Comparison of ENCODE assay signal across 12 cellular contexts in the genomic region with DNA sequence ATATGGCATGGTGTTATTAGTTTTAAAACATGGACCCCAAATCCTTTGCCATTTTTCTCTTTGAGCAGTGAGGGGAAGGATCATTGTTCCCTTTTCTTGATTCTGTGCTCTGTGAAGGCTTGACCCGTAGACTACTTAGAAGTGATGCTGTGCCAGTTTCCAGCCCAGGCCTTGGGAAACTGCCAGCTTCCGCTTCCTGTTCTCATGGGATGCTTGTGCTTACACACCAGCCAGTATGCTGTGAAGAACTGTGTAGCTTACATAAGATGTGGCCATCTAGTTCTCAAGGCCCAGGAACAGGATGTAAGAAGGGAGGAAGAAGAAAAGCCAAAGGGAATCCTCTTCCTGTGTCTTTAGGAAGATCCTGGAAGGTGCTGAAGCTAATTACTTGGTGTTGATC.
DNase-seq lines count a peak whose midpoint lies in the region; ATAC-seq, FAIRE-seq and TF ChIP-seq lines count a peak whose summit lies in the region.
"Had no signal": no experiment of that assay in that cellular context is flagged by ENCODE, and none has a peak within 500 bp of the region (broad histone marks: within the 10 kb centered on the region; RNA-seq: fewer than 3 reads in every experiment).

No MANE protein-coding gene starts in this region.

- H3K4me3 ChIP-seq in bronchial epithelial cell (ENCODE audit: low read depth, low read length): no peak overlapping the region
- H3K4me3 ChIP-seq: K562 had no signal

- H3K9me3 Mint-ChIP-seq in Calu3 (ENCODE audit: low read depth, unreplicated experiment): no peaks in the 10 kb centered on the region
- H3K9me3 Mint-ChIP-seq: activated T-helper 2 cell treated with anti-CD3 and anti-CD28 coated beads, Interferon-gamma antibody, Interleukin-2, Interleukin-4, amounts not matched to agents 10 μg/mL and 5 μg/mL and 100 μg/mL, durations not matched to agents 14 hours and 24 hours and 36 hours had no signal

- no peak for FAIRE-seq in bronchial epithelial cell (lab: Jason Lieb, UNC)
- FAIRE-seq: H1, K562, RCC 7860 had no signal

- no peaks in the 10 kb centered on the region for H3K4me1 Mint-ChIP-seq in Calu3 (ENCODE audit: low read depth, unreplicated experiment)

- H3K27ac Mint-ChIP-seq in Calu3 (ENCODE audit: unreplicated experiment): no peak overlapping the region
- H3K27ac Mint-ChIP-seq: activated T-helper 2 cell treated with anti-CD3 and anti-CD28 coated beads, Interferon-gamma antibody, Interleukin-2, Interleukin-4, amounts not matched to agents 10 μg/mL and 5 μg/mL and 100 μg/mL, durations not matched to agents 14 hours and 24 hours and 36 hours had no signal

- intact Hi-C loops in Calu3 (cut with micrococcal nuclease; ENCODE audit: unreplicated experiment): no loop called here

- ATAC-seq in GM21447 (IDR thresholded peaks at IDR 0.05; ENCODE audit: unreplicated experiment) (no peak), HG03442 (IDR thresholded peaks at IDR 0.05; ENCODE audit: unreplicated experiment) (no peak)
- ATAC-seq: K562 had no signal

- no peaks in the 10 kb centered on the region for H3K36me3 ChIP-seq in bronchial epithelial cell (ENCODE audit: control insufficient read depth, insufficient read depth, low read length)

- peak; percentile 46 for DNase-seq in HT-29 (ENCODE audit: low spot score)
- peak; percentile 51 for DNase-seq in bronchial epithelial cell (ENCODE audit: low read depth)
- peak; percentile 47 for DNase-seq in inferior parietal cortex (ENCODE audit: extremely low spot score)
- peak; percentile 53 for DNase-seq in superior temporal gyrus (ENCODE audit: extremely low spot score)
- DNase-seq in NCI-H1105 treated with DMSO at 0.1 percent for 48 hours (lab: John Stamatoyannopoulos, UW): no peak
- no peak for DNase-seq in Calu3

- no peak for TF ChIP-seq CTCF in bronchial epithelial cell (IDR thresholded peaks at IDR 0.05; ENCODE audit: insufficient read depth, low read length, severe bottlenecking)
- TF ChIP-seq CTCF in Calu3 (IDR thresholded peaks at IDR 0.05; ENCODE audit: unreplicated experiment): no peak

- CTCF ChIA-PET in Calu3 (lab: Charles Lee): no interaction called here

- BruUV-seq in Calu3 (replicated peaks; lab: Mats Ljungman, UMichigan): no TSS peak

- no peaks in the 10 kb centered on the region for H3K27me3 ChIP-seq in bronchial epithelial cell (ENCODE audit: control insufficient read depth, insufficient read depth, low read length)

- no peaks in the 10 kb centered on the region for H3K36me3 Mint-ChIP-seq in Calu3 (ENCODE audit: insufficient read depth, unreplicated experiment)

- no peak overlapping the region for H3K4me3 Mint-ChIP-seq in Calu3 (ENCODE audit: low read depth, unreplicated experiment)

- H3K27me3 Mint-ChIP-seq in Calu3 (ENCODE audit: unreplicated experiment): no peaks in the 10 kb centered on the region

Comparison
In these comparisons a context has a peak if more than half of its experiments do, and no peak if none do; other contexts are left out.
1. DNase-seq: peak in HT-29 (single experiment), bronchial epithelial cell (single experiment), inferior parietal cortex (single experiment) and superior temporal gyrus (single experiment); none in NCI-H1105 treated with DMSO at 0.1 percent for 48 hours (single experiment) and Calu3 (single experiment).